Comparison of ENCODE assay signal across 2 cellular contexts in genomic region chr17:39092672-39093250, GRCh38.
TF ChIP-seq lines count a peak whose summit lies in the region.

No MANE protein-coding gene starts in this region.

TF ChIP-seq in IMR-90, 13 proteins besides CTCF, POLR2A, EP300 and RAD21 (continued from another document):
- TF ChIP-seq, protein P1, sequence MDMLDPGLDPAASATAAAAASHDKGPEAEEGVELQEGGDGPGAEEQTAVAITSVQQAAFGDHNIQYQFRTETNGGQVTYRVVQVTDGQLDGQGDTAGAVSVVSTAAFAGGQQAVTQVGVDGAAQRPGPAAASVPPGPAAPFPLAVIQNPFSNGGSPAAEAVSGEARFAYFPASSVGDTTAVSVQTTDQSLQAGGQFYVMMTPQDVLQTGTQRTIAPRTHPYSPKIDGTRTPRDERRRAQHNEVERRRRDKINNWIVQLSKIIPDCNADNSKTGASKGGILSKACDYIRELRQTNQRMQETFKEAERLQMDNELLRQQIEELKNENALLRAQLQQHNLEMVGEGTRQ (IDR thresholded peaks at IDR 0.05; ENCODE audit: low read depth, low read length), result no peak
- TF ChIP-seq RCOR1 (IDR thresholded peaks at IDR 0.05; ENCODE audit: insufficient replicate concordance, low read length) (no peak), MXI1 (IDR thresholded peaks at IDR 0.05; ENCODE audit: borderline replicate concordance, low read depth, low read length) (no peak), SMC3 (IDR thresholded peaks at IDR 0.05; ENCODE audit: low read depth, low read length) (no peak), RFX5 (IDR thresholded peaks at IDR 0.05; ENCODE audit: low read depth, low read length) (no peak), MAFK (IDR thresholded peaks at IDR 0.05; ENCODE audit: low read depth, low read length) (no peak), BHLHE40 (IDR thresholded peaks at IDR 0.05; ENCODE audit: low read depth, low read length) (no peak), MAZ (IDR thresholded peaks at IDR 0.05; ENCODE audit: borderline replicate concordance, low read depth, low read length) (no peak), ELK1 (IDR thresholded peaks at IDR 0.05; ENCODE audit: borderline replicate concordance, low read depth, low read length) (no peak)

TF ChIP-seq in WTC11, 78 proteins besides CTCF, POLR2A, EP300 and RAD21 (continued from another document):
- TF ChIP-seq, protein P2, sequence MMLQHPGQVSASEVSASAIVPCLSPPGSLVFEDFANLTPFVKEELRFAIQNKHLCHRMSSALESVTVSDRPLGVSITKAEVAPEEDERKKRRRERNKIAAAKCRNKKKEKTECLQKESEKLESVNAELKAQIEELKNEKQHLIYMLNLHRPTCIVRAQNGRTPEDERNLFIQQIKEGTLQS (CRISPR knock-in tag; conservative IDR thresholded peaks at IDR 0.05), result no peak
- TF ChIP-seq CREB1 (CRISPR knock-in tag; IDR thresholded peaks at IDR 0.05), result no peak
TF ChIP-seq in WTC11: peak in this region for 0.
